1 cellular context compared by ENCODE assay signal in genomic region chr17:57852041-57852954, GRCh38.
TF ChIP-seq lines count a peak whose summit lies in the region.

No MANE protein-coding gene starts in this region.

TF ChIP-seq in HepG2, 621 proteins besides CTCF, POLR2A, EP300 and RAD21 (continued from another document and continues in another):
- TF ChIP-seq TRAFD1 (CRISPR knock-in tag; IDR thresholded peaks at IDR 0.05; ENCODE audit: borderline replicate concordance) (peak; percentile 55; the same call in 1 of the 2 replicates), SATB2 (CRISPR knock-in tag; IDR thresholded peaks at IDR 0.05) (0 out of 2 replicates have a peak, but pooled peaks have one; percentile 9), CEBPG (CRISPR knock-in tag; IDR thresholded peaks at IDR 0.05) (peak; percentile 55), KDM2A (CRISPR knock-in tag; IDR thresholded peaks at IDR 0.05; ENCODE audit: borderline replicate concordance, low read depth) (0 out of 2 replicates have a peak, but pooled peaks have one; percentile 30), ZNF747 (CRISPR knock-in tag; IDR thresholded peaks at IDR 0.05; ENCODE audit: borderline replicate concordance) (peak; percentile 73; the same call in 1 of the 2 replicates), HNF1B (CRISPR knock-in tag; IDR thresholded peaks at IDR 0.05) (peak; percentile 65), BORCS8-MEF2B (CRISPR knock-in tag; IDR thresholded peaks at IDR 0.05) (no peak), ZNF512 (CRISPR knock-in tag; IDR thresholded peaks at IDR 0.05) (no peak), ATF2 (CRISPR knock-in tag; IDR thresholded peaks at IDR 0.05) (peak; percentile 48; the same call in 1 of the 2 replicates), MIER3 (CRISPR knock-in tag; IDR thresholded peaks at IDR 0.05; ENCODE audit: borderline replicate concordance) (0 out of 2 replicates have a peak, but pooled peaks have one; percentile 4), HNF4A (CRISPR knock-in tag; IDR thresholded peaks at IDR 0.05) (peak; percentile 26; the same call in 1 of the 2 replicates), TSC22D2 (CRISPR knock-in tag; IDR thresholded peaks at IDR 0.05; ENCODE audit: borderline replicate concordance) (0 out of 2 replicates have a peak, but pooled peaks have one; percentile 51), HDAC2 (CRISPR knock-in tag; IDR thresholded peaks at IDR 0.05) (0 out of 2 replicates have a peak, but pooled peaks have one; percentile 16), ZNF331 (CRISPR knock-in tag; IDR thresholded peaks at IDR 0.05) (0 out of 2 replicates have a peak, but pooled peaks have one; percentile 16), HMGXB4 (CRISPR knock-in tag; IDR thresholded peaks at IDR 0.05; ENCODE audit: borderline replicate concordance in 1 of 2, low read depth in 1 of 2) (peak in 1 of 2 experiments; percentile 35; a peak in 1 of 4 replicates), CC2D1A (CRISPR knock-in tag; IDR thresholded peaks at IDR 0.05) (0 out of 2 replicates have a peak, but pooled peaks have one; percentile 29), ZSCAN31 (CRISPR knock-in tag; IDR thresholded peaks at IDR 0.05; ENCODE audit: low read depth) (peak; percentile 42; the same call in 1 of the 2 replicates), KAT7 (CRISPR knock-in tag; IDR thresholded peaks at IDR 0.05; ENCODE audit: borderline replicate concordance) (peak; percentile 17; the same call in 1 of the 2 replicates), MAFK (conservative IDR thresholded peaks at IDR 0.05 in 1 of 2, IDR thresholded peaks at IDR 0.05 in 1 of 2; ENCODE audit: low read length in 2 of 2) (no peak), THAP11 (CRISPR knock-in tag; IDR thresholded peaks at IDR 0.05) (peak; percentile 36), RBFOX2 (IDR thresholded peaks at IDR 0.05; ENCODE audit: low read depth, low read length) (0 out of 2 replicates have a peak, but pooled peaks have one; percentile 1), ZNF761 (CRISPR knock-in tag; conservative IDR thresholded peaks at IDR 0.05) (0 out of 2 replicates have a peak, but pooled peaks have one; percentile 37), ZNF510 (CRISPR knock-in tag; IDR thresholded peaks at IDR 0.05; ENCODE audit: low read depth) (peak; percentile 89; the same call in 1 of the 2 replicates), ZNF292 (CRISPR knock-in tag; IDR thresholded peaks at IDR 0.05; ENCODE audit: borderline replicate concordance, low read depth) (0 out of 2 replicates have a peak, but pooled peaks have one; percentile 11), MXD4 (CRISPR knock-in tag; IDR thresholded peaks at IDR 0.05) (peak; percentile 54; the same call in 1 of the 2 replicates), TFE3 (CRISPR knock-in tag; IDR thresholded peaks at IDR 0.05) (0 out of 2 replicates have a peak, but pooled peaks have one; percentile 18), ZNF225 (CRISPR knock-in tag; IDR thresholded peaks at IDR 0.05) (0 out of 2 replicates have a peak, but pooled peaks have one; percentile 63), IRF2 (CRISPR knock-in tag; IDR thresholded peaks at IDR 0.05) (peak; percentile 10; the same call in 1 of the 2 replicates), MTA1 (CRISPR knock-in tag; IDR thresholded peaks at IDR 0.05; ENCODE audit: borderline replicate concordance) (peak; percentile 19; the same call in 1 of the 2 replicates), PITX1 (CRISPR knock-in tag; IDR thresholded peaks at IDR 0.05) (no peak), FOXJ3 (CRISPR knock-in tag; IDR thresholded peaks at IDR 0.05; ENCODE audit: borderline replicate concordance) (0 out of 2 replicates have a peak, but pooled peaks have one; percentile 3), ATF7-NPFF (CRISPR knock-in tag; IDR thresholded peaks at IDR 0.05; ENCODE audit: low read depth) (peak; percentile 61; the same call in 1 of the 2 replicates), ZNF142 (CRISPR knock-in tag; IDR thresholded peaks at IDR 0.05) (no peak), ZNF687 (CRISPR knock-in tag; IDR thresholded peaks at IDR 0.05) (peak; percentile 42; the same call in 1 of the 2 replicates), SP4 (CRISPR knock-in tag; IDR thresholded peaks at IDR 0.05) (0 out of 2 replicates have a peak, but pooled peaks have one; percentile 28)
